Comparison of ENCODE assay signal across 1 cellular context in the genomic region with DNA sequence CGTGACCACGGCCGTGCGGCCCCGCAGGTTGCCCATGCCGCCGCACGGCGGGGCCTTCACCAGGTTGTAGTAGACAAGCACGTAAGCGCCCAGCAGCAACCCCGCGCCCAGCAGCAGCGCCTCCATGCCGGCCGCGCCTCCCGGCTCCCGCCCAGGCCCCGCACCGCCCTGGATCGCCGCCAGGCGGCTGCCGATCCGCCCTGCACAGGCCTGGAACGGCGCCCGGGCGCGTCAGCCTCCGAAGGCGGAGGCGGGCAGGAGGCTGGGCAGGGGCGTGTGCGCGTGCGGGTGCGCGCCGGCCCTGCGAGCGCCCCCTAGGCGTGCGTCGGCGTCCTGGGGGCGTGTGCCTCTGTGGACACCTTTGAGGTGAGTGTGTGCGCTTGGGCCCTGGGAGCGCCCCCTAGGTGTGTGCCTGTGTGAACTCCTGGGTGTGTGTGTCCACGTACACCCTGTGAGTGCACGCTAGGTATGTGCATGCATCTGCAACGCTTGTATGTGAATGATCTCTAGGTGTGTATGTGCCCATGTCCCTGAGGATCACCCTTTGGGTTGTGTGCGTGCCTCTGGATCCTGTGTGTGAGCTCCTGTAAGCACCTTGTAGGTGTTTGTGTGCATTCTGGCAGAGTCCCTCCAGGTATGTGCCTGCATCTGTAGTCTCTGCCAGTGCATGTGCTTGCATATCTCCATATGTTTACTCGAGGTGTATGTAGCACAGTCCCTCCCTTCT.
TF ChIP-seq lines count a peak whose summit lies in the region.

DHRS13 (minus strand) TSS at position 261 of the 727 bp plus-strand sequence; CDS start at position 126, 135 bp downstream.

TF ChIP-seq in A549, 52 proteins besides CTCF, POLR2A, EP300 and RAD21 (continued from another document):
- TF ChIP-seq ELK1 (IDR thresholded peaks at IDR 0.05; ENCODE audit: low read depth, low read length) (no peak), RARB (CRISPR knock-in tag; IDR thresholded peaks at IDR 0.05) (no peak), SREBF2 (IDR thresholded peaks at IDR 0.05) (no peak; the same call in 1 of the 2 replicates), NR3C1 (IDR thresholded peaks at IDR 0.05) (no peak), HOXA7 (CRISPR knock-in tag; IDR thresholded peaks at IDR 0.05) (no peak), EHF (CRISPR knock-in tag; IDR thresholded peaks at IDR 0.05) (no peak; the same call in 1 of the 2 replicates), ATOH8 (CRISPR knock-in tag; IDR thresholded peaks at IDR 0.05; ENCODE audit: low read depth) (no peak), KDM1A (IDR thresholded peaks at IDR 0.05; ENCODE audit: low read depth) (no peak), ESRRA (IDR thresholded peaks at IDR 0.05; ENCODE audit: borderline replicate concordance, low read length) (peak; percentile 40; the same call in 1 of the 2 replicates), GATA3 (IDR thresholded peaks at IDR 0.05; ENCODE audit: borderline replicate concordance) (peak; percentile 68), ZNF302 (CRISPR knock-in tag; IDR thresholded peaks at IDR 0.05) (no peak), BHLHE40 (IDR thresholded peaks at IDR 0.05; ENCODE audit: low read depth, low read length) (peak; percentile 87), REST (IDR thresholded peaks at IDR 0.05) (no peak), EHMT2 (IDR thresholded peaks at IDR 0.05; ENCODE audit: low read depth) (no peak), E2F6 (IDR thresholded peaks at IDR 0.05; ENCODE audit: borderline replicate concordance, low read depth) (peak; percentile 78), NFE2L2 (conservative IDR thresholded peaks at IDR 0.05; ENCODE audit: low read length) (0 out of 2 replicates have a peak, but pooled peaks have one; percentile 19), TFCP2L1 (CRISPR knock-in tag; IDR thresholded peaks at IDR 0.05) (no peak), ZC3H11A (IDR thresholded peaks at IDR 0.05) (no peak), HMGXB4 (CRISPR knock-in tag; IDR thresholded peaks at IDR 0.05; ENCODE audit: borderline replicate concordance) (no peak), ZSCAN20 (CRISPR knock-in tag; IDR thresholded peaks at IDR 0.05) (no peak), JUN (IDR thresholded peaks at IDR 0.05) (peak; percentile 61 to 80; a peak in 3 of 5 replicates), CHD4 (IDR thresholded peaks at IDR 0.05; ENCODE audit: borderline replicate concordance) (no peak), HEYL (CRISPR knock-in tag; IDR thresholded peaks at IDR 0.05) (no peak), HOXB5 (CRISPR knock-in tag; IDR thresholded peaks at IDR 0.05) (no peak), MAZ (IDR thresholded peaks at IDR 0.05; ENCODE audit: borderline replicate concordance, low read depth, low read length) (peak; percentile 76; the same call in 1 of the 2 replicates), CBX8 (IDR thresholded peaks at IDR 0.05) (no peak), MAFK (IDR thresholded peaks at IDR 0.05; ENCODE audit: partially characterized antibody) (no peak)
- TF ChIP-seq, protein P1, sequence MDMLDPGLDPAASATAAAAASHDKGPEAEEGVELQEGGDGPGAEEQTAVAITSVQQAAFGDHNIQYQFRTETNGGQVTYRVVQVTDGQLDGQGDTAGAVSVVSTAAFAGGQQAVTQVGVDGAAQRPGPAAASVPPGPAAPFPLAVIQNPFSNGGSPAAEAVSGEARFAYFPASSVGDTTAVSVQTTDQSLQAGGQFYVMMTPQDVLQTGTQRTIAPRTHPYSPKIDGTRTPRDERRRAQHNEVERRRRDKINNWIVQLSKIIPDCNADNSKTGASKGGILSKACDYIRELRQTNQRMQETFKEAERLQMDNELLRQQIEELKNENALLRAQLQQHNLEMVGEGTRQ (IDR thresholded peaks at IDR 0.05), result no peak
